In the genomic region with DNA sequence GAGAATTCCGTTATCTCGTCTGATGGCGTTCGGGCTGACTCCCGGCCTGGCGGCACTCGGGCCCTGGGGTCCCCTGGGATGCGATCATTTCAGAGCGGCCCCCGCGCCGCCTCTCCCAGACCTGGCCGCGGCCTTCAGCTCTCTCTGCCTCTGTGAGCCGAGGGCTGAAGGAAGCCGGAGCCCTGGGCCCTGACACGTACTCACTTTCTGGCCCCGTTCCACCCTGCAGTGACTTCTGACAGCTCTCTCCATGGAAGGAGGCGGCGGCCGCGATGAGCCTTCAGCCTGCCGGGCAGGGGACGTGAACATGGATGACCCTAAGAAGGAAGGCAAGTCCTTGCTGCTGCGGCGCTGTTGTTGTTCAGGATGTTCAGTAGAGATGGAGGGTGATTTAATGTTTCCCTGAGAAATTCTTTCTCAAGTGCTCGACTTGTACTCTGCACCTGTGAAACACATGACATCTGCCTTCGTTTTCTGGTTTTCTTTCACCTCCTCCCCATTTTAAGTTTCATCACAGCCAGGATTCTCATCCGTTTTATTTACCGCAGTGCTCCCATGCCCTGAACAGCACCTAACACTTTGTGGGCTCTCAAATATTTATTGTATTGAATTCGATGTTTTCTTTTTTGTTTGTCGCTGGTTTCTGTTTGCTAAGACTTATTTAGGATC, we compare ENCODE assay signal across 8 cellular contexts. TPM values are rescaled to one million over a fixed set of nuclear protein-coding genes. Genes with fewer than 3 reads are reported as not detected.
DNase-seq lines count a peak whose midpoint lies in the region; ATAC-seq and TF ChIP-seq lines count a peak whose summit lies in the region.

No MANE protein-coding gene starts in this region.

- peaks cover 73% of the 10 kb centered on the region for H3K4me1 Mint-ChIP-seq in activated CD4-positive, alpha-beta T cell treated with anti-CD3 and anti-CD28 coated beads, Interleukin-2, amount 10 ng/mL, durations not matched to agents 7 days and 5 days

- peaks cover 8% of the 10 kb centered on the region; the same call in 1 of the 2 replicates for H4K20me1 ChIP-seq in BLaER1

- peak overlapping the region; percentile 89 for H3K9ac ChIP-seq in BLaER1

- no peak for TF ChIP-seq POLR2A in heart left ventricle (IDR thresholded peaks at IDR 0.05)

- intact Hi-C loops in heart left ventricle (cut with DNase I), result loop anchor here in 7 of 10 donors (2.0 to 5.0 kb wide), 6 partner anchors 30 to 175 kb away; partner anchors contain the start of genes CDPF1 (in 1 of the 7) and PPARA (in 1 of the 7)

- peaks cover 3% of the 10 kb centered on the region for H3K9me3 Mint-ChIP-seq in activated CD4-positive, alpha-beta T cell treated with anti-CD3 and anti-CD28 coated beads, Interleukin-2, amount 10 ng/mL, durations not matched to agents 7 days and 5 days

- H3K27me3 ChIP-seq in BLaER1 (no peaks in the 10 kb centered on the region), heart left ventricle (no peaks in the 10 kb centered on the region)

- H3K9me3 ChIP-seq in BLaER1 (no peaks in the 10 kb centered on the region), heart left ventricle (peaks cover 0 to under 1% (median 0%) of the 10 kb centered on the region in 12 donors)

- H3K27ac ChIP-seq in BLaER1 (peak overlapping the region; percentile 91), heart left ventricle (peak overlapping the region in 1 of 12 donors; percentile 85)

- peak overlapping the region; percentile 88 for H3K4me2 ChIP-seq in BLaER1

- CTCF ChIA-PET in activated CD4-positive, alpha-beta T cell treated with anti-CD3 and anti-CD28 coated beads, Interleukin-2, amount 10 ng/mL, durations not matched to agents 7 days and 5 days (lab: Charles Lee), result interaction anchor here (1.5 to 1.8 kb wide), 2 partner anchors 154 to 175 kb away, joined by 3 to 9 read pairs; no protein-coding TSS in a partner anchor

- H3K36me3 ChIP-seq in BLaER1, result peaks cover 45% of the 10 kb centered on the region
- peaks cover 0 to 17% (median 14%) of the 10 kb centered on the region in 9 donors for H3K36me3 ChIP-seq in heart left ventricle

- H3K36me3 Mint-ChIP-seq in activated CD4-positive, alpha-beta T cell treated with anti-CD3 and anti-CD28 coated beads, Interleukin-2, amount 10 ng/mL, durations not matched to agents 7 days and 5 days (ENCODE audit: low read depth), result peaks cover 48% of the 10 kb centered on the region

- peak overlapping the region; percentile 82 for H3K4me3 Mint-ChIP-seq in activated CD4-positive, alpha-beta T cell treated with anti-CD3 and anti-CD28 coated beads, Interleukin-2, amount 10 ng/mL, durations not matched to agents 7 days and 5 days

- WGBS in heart left ventricle, 4 donors, result 6 to 8% (median 8%) methylated on average over 24 to 32 of the region's 32 CpGs

- peak overlapping the region; percentile 89 for H3K4me3 ChIP-seq in BLaER1
- H3K4me3 ChIP-seq in heart left ventricle, result peak overlapping the region; percentile 21 to 74 (median 63)
- peak overlapping the region; percentile 74 for H3K4me3 ChIP-seq in retinal pigment epithelial cell (ENCODE audit: low read length)

- ATAC-seq in GM19324 (IDR thresholded peaks at IDR 0.05; ENCODE audit: low FRiP score, unreplicated experiment) (peak; percentile 23), heart left ventricle (peak in 2 of 4 donors; percentile 1 to 4), GM18868 (IDR thresholded peaks at IDR 0.05; ENCODE audit: unreplicated experiment) (no peak)

- H3K27me3 Mint-ChIP-seq in activated CD4-positive, alpha-beta T cell treated with anti-CD3 and anti-CD28 coated beads, Interleukin-2, amount 10 ng/mL, durations not matched to agents 7 days and 5 days, result no peaks in the 10 kb centered on the region

- peaks cover 71% of the 10 kb centered on the region for H3K4me1 ChIP-seq in BLaER1
- H3K4me1 ChIP-seq in heart left ventricle, result peaks cover 0 to 36% (median 15%) of the 10 kb centered on the region in 12 donors

- DNase-seq in HUDEP-2 (lab: John Stamatoyannopoulos, UW; ENCODE audit: unreplicated experiment in 76 of 76), result peak in 41 of 76 experiments; percentile 4 to 55 (median 21)
- peak; percentile 23 for DNase-seq in activated CD4-positive, alpha-beta T cell treated with anti-CD3 and anti-CD28 coated beads, Interleukin-2, amount 10 ng/mL, durations not matched to agents 7 days and 5 days
- no peak for DNase-seq in heart left ventricle
- DNase-seq in retinal pigment epithelial cell (ENCODE audit: low read depth), result peak; percentile 6
- no peak for DNase-seq in globus pallidus (ENCODE audit: low spot score)

- POLR2A ChIA-PET in activated CD4-positive, alpha-beta T cell treated with anti-CD3 and anti-CD28 coated beads, Interleukin-2, amount 10 ng/mL, durations not matched to agents 7 days and 5 days (lab: Charles Lee), result interaction anchor here (0.6 kb wide), 1 partner anchor 74 kb away, joined by 3 read pairs; no protein-coding TSS in a partner anchor

- H3K27ac Mint-ChIP-seq in activated CD4-positive, alpha-beta T cell treated with anti-CD3 and anti-CD28 coated beads, Interleukin-2, amount 10 ng/mL, durations not matched to agents 7 days and 5 days, result peak overlapping the region; percentile 88

- TF ChIP-seq CTCF in heart left ventricle (IDR thresholded peaks at IDR 0.05), result no peak
- no peak for TF ChIP-seq CTCF in retinal pigment epithelial cell (conservative IDR thresholded peaks at IDR 0.05; ENCODE audit: low read depth, low read length)

RNA-seq across cellular contexts. Expression of gene GTSE1, which starts 0.6 kb away (rescaled TPM):
- 100 to 1,000 TPM in 1 of 2 experiments, 10 to 100 TPM in 1; 96.4 to 103 TPM for total RNA-seq in activated CD4-positive, alpha-beta T cell treated with anti-CD3 and anti-CD28 coated beads, Interleukin-2, amount 10 ng/mL, durations not matched to agents 7 days and 5 days
- 1 to 10 TPM in 2 of 9 donors, under 1 TPM in 6, not detected in 1; 0.21 to 6.9 (median 0.64) TPM for total RNA-seq in heart left ventricle
- polyA plus RNA-seq in heart left ventricle, result under 1 TPM; 0.19 to 0.62 TPM

RNA-seq across cellular contexts. Expression of gene TTC38, which starts 29.5 kb away (rescaled TPM):
- 10 to 100 TPM; 11.4 to 12.5 TPM for total RNA-seq in activated CD4-positive, alpha-beta T cell treated with anti-CD3 and anti-CD28 coated beads, Interleukin-2, amount 10 ng/mL, durations not matched to agents 7 days and 5 days
- total RNA-seq in heart left ventricle, result 10 to 100 TPM; 21.3 to 72.4 (median 25.3) TPM
- polyA plus RNA-seq in heart left ventricle, result 10 to 100 TPM; 15.5 to 34.8 TPM

RNA-seq across cellular contexts. Expression of gene PKDREJ, which starts 34.1 kb away (rescaled TPM):
- total RNA-seq in activated CD4-positive, alpha-beta T cell treated with anti-CD3 and anti-CD28 coated beads, Interleukin-2, amount 10 ng/mL, durations not matched to agents 7 days and 5 days, result not detected
- under 1 TPM in 7 of 9 donors, not detected in 2; 0.04 to 0.16 (median 0.13) TPM for total RNA-seq in heart left ventricle
- under 1 TPM; 0.03 to 0.04 TPM for polyA plus RNA-seq in heart left ventricle

RNA-seq across cellular contexts. Expression of gene TRMU, which starts 38.2 kb away (rescaled TPM):
- total RNA-seq in activated CD4-positive, alpha-beta T cell treated with anti-CD3 and anti-CD28 coated beads, Interleukin-2, amount 10 ng/mL, durations not matched to agents 7 days and 5 days, result 10 to 100 TPM; 74.3 to 74.4 TPM
- 10 to 100 TPM; 24.3 to 43.7 (median 32.5) TPM for total RNA-seq in heart left ventricle
- 10 to 100 TPM; 47.8 to 48.7 TPM for polyA plus RNA-seq in heart left ventricle

RNA-seq across cellular contexts. Expression of gene CDPF1, which starts 47.2 kb away (rescaled TPM):
- 10 to 100 TPM in 1 of 2 experiments, 1 to 10 TPM in 1; 9.2 to 10.8 TPM for total RNA-seq in activated CD4-positive, alpha-beta T cell treated with anti-CD3 and anti-CD28 coated beads, Interleukin-2, amount 10 ng/mL, durations not matched to agents 7 days and 5 days
- 10 to 100 TPM in 2 of 9 donors, 1 to 10 TPM in 7; 7.4 to 13.6 (median 9.3) TPM for total RNA-seq in heart left ventricle
- 10 to 100 TPM in 1 of 2 donors, 1 to 10 TPM in 1; 9.0 to 11.9 TPM for polyA plus RNA-seq in heart left ventricle

Comparison
In these comparisons a context has a peak if more than half of its experiments do, and no peak if none do; other contexts are left out.
1. DNase-seq: peak in HUDEP-2 (41 of 76), activated CD4-positive, alpha-beta T cell treated with anti-CD3 and anti-CD28 coated beads, Interleukin-2, amount 10 ng/mL, durations not matched to agents 7 days and 5 days (single experiment) and retinal pigment epithelial cell (single experiment); none in heart left ventricle (0 of 5) and globus pallidus (single experiment).
2. RNA of gene GTSE1, which starts 0.6 kb away (total RNA-seq): 96.4 to 103 TPM in activated CD4-positive, alpha-beta T cell treated with anti-CD3 and anti-CD28 coated beads, Interleukin-2, amount 10 ng/mL, durations not matched to agents 7 days and 5 days; 0.21 to 6.9 TPM in heart left ventricle; every median in the first group is over 10 times any median in the second.
3. Peak in every context shown above with its lines, with median percentiles within 50 percentile points of each other: H3K4me3 ChIP-seq.